20 cellular contexts compared by ENCODE assay signal in the genomic region with DNA sequence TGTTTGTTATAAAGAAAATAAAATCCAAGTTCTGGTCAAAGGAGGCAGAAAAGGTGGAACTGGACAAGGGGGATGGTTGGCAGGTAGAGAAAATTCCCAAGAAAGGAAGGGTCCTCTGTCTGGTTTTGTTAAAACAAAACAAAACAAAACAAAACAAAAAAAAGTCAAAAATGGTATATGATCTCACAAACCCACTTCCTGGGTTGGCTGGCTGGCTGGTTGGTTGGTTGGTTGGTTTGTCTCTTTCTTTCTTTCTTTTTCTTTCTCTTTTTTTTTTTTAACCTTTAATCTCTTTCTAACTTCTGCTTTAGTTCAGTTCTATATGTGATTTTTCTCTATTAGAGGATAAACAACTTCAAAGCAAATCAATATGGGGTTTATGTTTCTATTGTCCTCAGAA. TPM values are rescaled to one million over a fixed set of nuclear protein-coding genes. Genes with fewer than 3 reads are reported as not detected.
A peak's percentile ranks its signal among the peaks of the same experiment; 100 is the strongest.
DNase-seq lines count a peak whose midpoint lies in the region; ATAC-seq, FAIRE-seq and TF ChIP-seq lines count a peak whose summit lies in the region.
"Had no signal": no experiment of that assay in that cellular context is flagged by ENCODE, and none has a peak within 500 bp of the region (broad histone marks: within the 10 kb centered on the region; RNA-seq: fewer than 3 reads in every experiment).

No MANE protein-coding gene starts in this region.

- no peak overlapping the region for H3K4me3 ChIP-seq in neural progenitor cell
- H3K4me3 ChIP-seq: A549 had no signal

- no peaks in the 10 kb centered on the region for H3K36me3 Mint-ChIP-seq in activated CD8-positive, alpha-beta memory T cell treated with anti-CD3 and anti-CD28 coated beads, Interleukin-2, amount 10 ng/mL, durations not matched to agents 7 days and 5 days
- H3K36me3 Mint-ChIP-seq in T-helper 1 cell treated with Interleukin-12 subunit alpha and Interleukin-12 subunit beta and Interleukin-4 antibody, amounts not matched to agents 30 μg/mL and 1 μg/mL, for 36 hours (ENCODE audit: low read depth) = no peaks in the 10 kb centered on the region
- H3K36me3 Mint-ChIP-seq in neural progenitor cell (no peaks in the 10 kb centered on the region), H9 (ENCODE audit: insufficient read depth in 1 of 3, low read depth in 3 of 3) (no peaks in the 10 kb centered on the region)

- H3K23ac ChIP-seq in H9 (ENCODE audit: insufficient read length, low read depth, low read length) = no peak overlapping the region

- H3K27me3 Mint-ChIP-seq in activated CD8-positive, alpha-beta memory T cell treated with anti-CD3 and anti-CD28 coated beads, Interleukin-2, amount 10 ng/mL, durations not matched to agents 7 days and 5 days = peaks cover 18% of the 10 kb centered on the region
- H3K27me3 Mint-ChIP-seq in T-helper 1 cell treated with Interleukin-12 subunit alpha and Interleukin-12 subunit beta and Interleukin-4 antibody, amounts not matched to agents 30 μg/mL and 1 μg/mL, for 36 hours (ENCODE audit: low read depth) = peaks cover 15% of the 10 kb centered on the region
- H3K27me3 Mint-ChIP-seq in neural progenitor cell (ENCODE audit: insufficient read depth, low read depth) (peaks cover 5% of the 10 kb centered on the region), H9 (ENCODE audit: low read depth) (no peaks in the 10 kb centered on the region)

- H2AK5ac ChIP-seq in H9 (ENCODE audit: insufficient read length, low read length) = no peak overlapping the region

- H4K5ac ChIP-seq in H9 (ENCODE audit: insufficient read length, low read depth, low read length) = no peak overlapping the region

- DNase-seq in activated CD8-positive, alpha-beta memory T cell treated with anti-CD3 and anti-CD28 coated beads, Interleukin-2, amount 10 ng/mL, durations not matched to agents 7 days and 5 days = peak; percentile 53
- DNase-seq in activated CD8-positive, alpha-beta memory T cell treated with anti-CD3 and anti-CD28 coated beads, Interleukin-2, amount 50 U/mL, for 48 hours = no peak
- DNase-seq in GM12892 (ENCODE audit: insufficient read length) = no peak
- DNase-seq in neural progenitor cell (ENCODE audit: low spot score) = no peak
- no peak for DNase-seq in NCI-H2196 treated with DMSO at 0.1 percent for 48 hours (lab: John Stamatoyannopoulos, UW; ENCODE audit: unreplicated experiment)
- DNase-seq in H9 = no peak
- DNase-seq: DMS 273 treated with DMSO at 0.1 percent for 48 hours, GF-D8, GOT3, Kasumi-1, NCI-H1436, NCI-H2029, NCI-H2171, NCI-H748 treated with DMSO at 0.1 percent for 48 hours, RPMI8226 had no signal

- ATAC-seq in activated CD8-positive, alpha-beta memory T cell treated with anti-CD3 and anti-CD28 coated beads, Interleukin-2, amount 10 ng/mL, durations not matched to agents 7 days and 5 days = no peak
- ATAC-seq: A549 had no signal

- H3K4ac ChIP-seq in H9 (ENCODE audit: low read depth, low read length) = no peak overlapping the region

- no peaks in the 10 kb centered on the region for H3K36me3 ChIP-seq in neural progenitor cell

- no peaks in the 10 kb centered on the region for H3K23me2 ChIP-seq in H9 (ENCODE audit: insufficient read length, low read depth, low read length, poor library complexity, severe bottlenecking)

- H3K4me3 Mint-ChIP-seq in activated CD8-positive, alpha-beta memory T cell treated with anti-CD3 and anti-CD28 coated beads, Interleukin-2, amount 10 ng/mL, durations not matched to agents 7 days and 5 days = peak overlapping the region; percentile 18
- peak overlapping the region; percentile 65 for H3K4me3 Mint-ChIP-seq in T-helper 1 cell treated with Interleukin-12 subunit alpha and Interleukin-12 subunit beta and Interleukin-4 antibody, amounts not matched to agents 30 μg/mL and 1 μg/mL, for 36 hours
- H3K4me3 Mint-ChIP-seq in neural progenitor cell (no peak overlapping the region), H9 (no peak overlapping the region)

- H2BK120ac ChIP-seq in H9 (ENCODE audit: low read depth, low read length, poor library complexity, severe bottlenecking) = no peak overlapping the region

- no peak overlapping the region for H2BK20ac ChIP-seq in H9 (ENCODE audit: low read depth, low read length, poor library complexity, severe bottlenecking)

- H3K18ac ChIP-seq in H9 (ENCODE audit: insufficient read length, low read depth, low read length) = no peak overlapping the region

- no peaks in the 10 kb centered on the region for H3K9me3 Mint-ChIP-seq in activated CD8-positive, alpha-beta memory T cell treated with anti-CD3 and anti-CD28 coated beads, Interleukin-2, amount 10 ng/mL, durations not matched to agents 7 days and 5 days (ENCODE audit: low read depth)
- H3K9me3 Mint-ChIP-seq in T-helper 1 cell treated with Interleukin-12 subunit alpha and Interleukin-12 subunit beta and Interleukin-4 antibody, amounts not matched to agents 30 μg/mL and 1 μg/mL, for 36 hours = no peaks in the 10 kb centered on the region
- H3K9me3 Mint-ChIP-seq in neural progenitor cell (no peaks in the 10 kb centered on the region), H9 (no peaks in the 10 kb centered on the region)

- H3K56ac ChIP-seq in H9 (ENCODE audit: insufficient read length, low read depth, low read length) = no peak overlapping the region

- H2BK12ac ChIP-seq in H9 (ENCODE audit: insufficient read length, low read depth, low read length) = no peak overlapping the region

- no peak overlapping the region for H3T11ph ChIP-seq in H9 (ENCODE audit: low read length)

- no peak overlapping the region for H4K91ac ChIP-seq in H9 (ENCODE audit: insufficient read length, low read depth, low read length)

- CTCF ChIA-PET in activated CD8-positive, alpha-beta memory T cell treated with anti-CD3 and anti-CD28 coated beads, Interleukin-2, amount 10 ng/mL, durations not matched to agents 7 days and 5 days (lab: Charles Lee) = interaction anchor here (1.2 to 1.3 kb wide), 2 partner anchors 11 to 277 kb away, joined by 3 read pairs; no protein-coding TSS in a partner anchor

- H3K4me1 Mint-ChIP-seq in activated CD8-positive, alpha-beta memory T cell treated with anti-CD3 and anti-CD28 coated beads, Interleukin-2, amount 10 ng/mL, durations not matched to agents 7 days and 5 days = peaks cover 15% of the 10 kb centered on the region
- peaks cover 17% of the 10 kb centered on the region for H3K4me1 Mint-ChIP-seq in T-helper 1 cell treated with Interleukin-12 subunit alpha and Interleukin-12 subunit beta and Interleukin-4 antibody, amounts not matched to agents 30 μg/mL and 1 μg/mL, for 36 hours (ENCODE audit: low read depth)
- H3K4me1 Mint-ChIP-seq in neural progenitor cell (no peaks in the 10 kb centered on the region), H9 (no peaks in the 10 kb centered on the region)

- no peaks in the 10 kb centered on the region for H4K20me1 ChIP-seq in neural progenitor cell (ENCODE audit: low read depth)
- H4K20me1 ChIP-seq in H9 (ENCODE audit: control insufficient read depth, insufficient read depth, insufficient read length) = no peaks in the 10 kb centered on the region

- no peak overlapping the region for H4K8ac ChIP-seq in H9 (replicated peaks; ENCODE audit: insufficient read length, low read depth, low read length)

- H3K27me3 ChIP-seq in neural progenitor cell = no peaks in the 10 kb centered on the region
- H3K27me3 ChIP-seq in H9 (ENCODE audit: insufficient read depth, low read length) = no peaks in the 10 kb centered on the region

- H3K4me1 ChIP-seq in neural progenitor cell (no peaks in the 10 kb centered on the region), H9 (ENCODE audit: insufficient read depth, low read length) (no peaks in the 10 kb centered on the region)
- H3K4me1 ChIP-seq: A549 had no signal

- H3K79me2 ChIP-seq in neural progenitor cell (ENCODE audit: low read depth) (no peaks in the 10 kb centered on the region), H9 (ENCODE audit: insufficient read depth, low read length) (no peaks in the 10 kb centered on the region)

- H3K9me3 ChIP-seq in neural progenitor cell (ENCODE audit: low read depth) (no peaks in the 10 kb centered on the region), H9 (ENCODE audit: control insufficient read depth, low read depth, low read length) (no peaks in the 10 kb centered on the region)
- H3K9me3 ChIP-seq: A549 had no signal

- peak overlapping the region; percentile 22 for H2AFZ ChIP-seq in neural progenitor cell (replicated peaks)
- H2AFZ ChIP-seq in H9 (ENCODE audit: low read length) = no peak overlapping the region

- no peak overlapping the region for H2BK15ac ChIP-seq in H9 (ENCODE audit: low read depth, low read length)

- H3K9ac ChIP-seq in neural progenitor cell (no peak overlapping the region), H9 (ENCODE audit: extremely low read depth, insufficient read length, low read length) (no peak overlapping the region)

- H2BK5ac ChIP-seq in H9 (ENCODE audit: insufficient read length, low read length) = no peak overlapping the region

- no peak for TF ChIP-seq POLR2A in GM12892 (IDR thresholded peaks at IDR 0.05; ENCODE audit: low read depth, low read length)

- H3K79me1 ChIP-seq in H9 (ENCODE audit: insufficient read depth, low read depth, low read length, poor library complexity, severe bottlenecking) = no peaks in the 10 kb centered on the region

- no peaks in the 10 kb centered on the region for H3F3A ChIP-seq in neural progenitor cell (ENCODE audit: low read depth)

- FAIRE-seq in GM12892 (lab: Jason Lieb, UNC) = peak; percentile 44
- FAIRE-seq: A549 had no signal

- TF ChIP-seq CTCF in neural progenitor cell (IDR thresholded peaks at IDR 0.05) = no peak
- no peak for TF ChIP-seq CTCF in H9 (conservative IDR thresholded peaks at IDR 0.05)

- no peak overlapping the region for H3K14ac ChIP-seq in H9 (ENCODE audit: insufficient read depth, low read length)

- peak overlapping the region; percentile 76 for H3K27ac Mint-ChIP-seq in activated CD8-positive, alpha-beta memory T cell treated with anti-CD3 and anti-CD28 coated beads, Interleukin-2, amount 10 ng/mL, durations not matched to agents 7 days and 5 days
- H3K27ac Mint-ChIP-seq in T-helper 1 cell treated with Interleukin-12 subunit alpha and Interleukin-12 subunit beta and Interleukin-4 antibody, amounts not matched to agents 30 μg/mL and 1 μg/mL, for 36 hours = peak overlapping the region; percentile 90
- H3K27ac Mint-ChIP-seq in neural progenitor cell (no peak overlapping the region), H9 (no peak overlapping the region)

- H3K27ac ChIP-seq in neural progenitor cell (no peak overlapping the region), H9 (ENCODE audit: insufficient read length, low read depth, low read length) (no peak overlapping the region)
- H3K27ac ChIP-seq: A549, C4-2B had no signal

- H3K4me2 ChIP-seq in neural progenitor cell (no peak overlapping the region), H9 (ENCODE audit: insufficient read depth, insufficient read length, low read length) (no peak overlapping the region)
- H3K4me2 ChIP-seq: A549 had no signal

RNA-seq across cellular contexts. Expression of gene CPN1, which starts 41.1 kb away (rescaled TPM):
- total RNA-seq in activated CD8-positive, alpha-beta memory T cell treated with anti-CD3 and anti-CD28 coated beads, Interleukin-2, amount 10 ng/mL, durations not matched to agents 7 days and 5 days = not detected
- polyA plus RNA-seq in GM12892 (2012; ENCODE audit: missing spikeins) = not detected
- not detected in 2 replicates for total RNA-seq in neural progenitor cell (ENCODE audit: low replicate concordance)
- total RNA-seq in H9 (2021) = not detected in 2 replicates
- total RNA-seq: Daoy, NCI-H460 had no signal

Comparison
In these comparisons a context has a peak if more than half of its experiments do, and no peak if none do; other contexts are left out.
1. H3K27ac Mint-ChIP-seq: peak in activated CD8-positive, alpha-beta memory T cell treated with anti-CD3 and anti-CD28 coated beads, Interleukin-2, amount 10 ng/mL, durations not matched to agents 7 days and 5 days (single experiment) and T-helper 1 cell treated with Interleukin-12 subunit alpha and Interleukin-12 subunit beta and Interleukin-4 antibody, amounts not matched to agents 30 μg/mL and 1 μg/mL, for 36 hours (single experiment); none in neural progenitor cell (single experiment) and H9 (0 of 3).
2. H3K4me3 Mint-ChIP-seq: peak in activated CD8-positive, alpha-beta memory T cell treated with anti-CD3 and anti-CD28 coated beads, Interleukin-2, amount 10 ng/mL, durations not matched to agents 7 days and 5 days (single experiment) and T-helper 1 cell treated with Interleukin-12 subunit alpha and Interleukin-12 subunit beta and Interleukin-4 antibody, amounts not matched to agents 30 μg/mL and 1 μg/mL, for 36 hours (single experiment); none in neural progenitor cell (single experiment) and H9 (0 of 2).